In the genomic region with DNA sequence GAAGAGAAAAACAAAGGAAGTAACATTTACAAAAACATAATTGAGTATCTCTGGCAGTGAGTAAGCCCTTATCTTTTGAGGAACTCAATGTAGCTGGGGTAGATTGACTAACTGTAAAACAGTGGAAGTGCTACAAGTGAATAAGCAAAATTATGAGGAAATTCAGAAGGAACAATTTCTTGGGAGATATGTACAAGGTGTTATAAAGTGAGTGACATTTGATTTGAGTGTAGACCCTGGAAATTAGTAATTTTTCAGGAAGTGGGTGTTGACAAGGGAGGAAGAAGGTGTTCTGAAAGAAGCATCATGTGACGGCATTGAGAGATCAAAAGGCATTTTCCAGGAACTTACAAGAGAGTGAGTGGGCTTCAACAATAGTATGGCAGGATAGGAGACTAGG, we compare ENCODE assay signal across 9 cellular contexts. TPM values are rescaled to one million over a fixed set of nuclear protein-coding genes. Genes with fewer than 3 reads are reported as not detected.
DNase-seq lines count a peak whose midpoint lies in the region; ATAC-seq and TF ChIP-seq lines count a peak whose summit lies in the region.
"Had no signal": no experiment of that assay in that cellular context is flagged by ENCODE, and none has a peak within 500 bp of the region (broad histone marks: within the 10 kb centered on the region; RNA-seq: fewer than 3 reads in every experiment).

No MANE protein-coding gene starts in this region.

- peak overlapping the region in 2 of 4 donors; percentile 1 to 5 for H3K4me3 Mint-ChIP-seq in IgD-negative memory B cell
- H3K4me3 Mint-ChIP-seq in memory B cell, result peak overlapping the region; percentile 32

- no peak for TF ChIP-seq CTCF in GM13977 (IDR thresholded peaks at IDR 0.05; ENCODE audit: extremely low read depth, insufficient read depth, missing control alignments)

- in situ Hi-C loops in GM13977 (cut with MboI; ENCODE audit: low pct_unique_long_range_greater_than_20kb, low sequenced_read_pairs, unreplicated experiment), result no loop called here

- H3K27me3 Mint-ChIP-seq in IgD-negative memory B cell (no peaks in the 10 kb centered on the region), memory B cell (no peaks in the 10 kb centered on the region)

- ATAC-seq in activated naive CD4-positive, alpha-beta T cell treated with anti-CD3 and anti-CD28 coated beads, Interleukin-2, amount 50 U/mL, for 72 hours, result peak; percentile 43 to 61
- peak; percentile 31 for ATAC-seq in memory B cell (ENCODE audit: low read depth)

- H3K36me3 Mint-ChIP-seq in IgD-negative memory B cell (peaks cover 13% of the 10 kb centered on the region), memory B cell (peaks cover 26% of the 10 kb centered on the region)
- peaks cover 5 to 34% of the 10 kb centered on the region in 2 donors for H3K36me3 Mint-ChIP-seq in activated naive CD4-positive, alpha-beta T cell treated with anti-CD3 and anti-CD28 coated beads, Interleukin-2, amount 50 U/mL, for 72 hours

- H3K27ac Mint-ChIP-seq in IgD-negative memory B cell, result peak overlapping the region in 2 of 3 donors; percentile 1 to 55
- H3K27ac Mint-ChIP-seq in activated naive CD4-positive, alpha-beta T cell treated with anti-CD3 and anti-CD28 coated beads, Interleukin-2, amount 50 U/mL, for 72 hours, result peak overlapping the region; percentile 66 to 79
- peak overlapping the region; percentile 43 for H3K27ac Mint-ChIP-seq in memory B cell

- DNase-seq in CD1c-positive myeloid dendritic cell (ENCODE audit: extremely low spot score) (peak; percentile 77), memory B cell (ENCODE audit: low spot score in 2 of 2) (no peak), NCI-H187 (lab: John Stamatoyannopoulos, UW) (no peak), NCI-H2107 (lab: John Stamatoyannopoulos, UW) (no peak), GM13977 (ENCODE audit: low spot score) (no peak)
- no peak for DNase-seq in activated naive CD4-positive, alpha-beta T cell treated with anti-CD3 and anti-CD28 coated beads, Interleukin-2, amount 50 U/mL, for 72 hours (ENCODE audit: low spot score in 2 of 2)
- DNase-seq in activated CD8-positive, alpha-beta memory T cell treated with anti-CD3 and anti-CD28 coated beads for 24 hours, result no peak
- DNase-seq: anterior cingulate cortex had no signal

- H3K4me1 Mint-ChIP-seq in IgD-negative memory B cell, result peaks cover 28 to 48% (median 34%) of the 10 kb centered on the region in 3 donors
- H3K4me1 Mint-ChIP-seq in memory B cell, result peaks cover 41% of the 10 kb centered on the region

- H3K9me3 Mint-ChIP-seq in IgD-negative memory B cell, result peaks cover 0 to 5% (median 0%) of the 10 kb centered on the region in 3 donors
- H3K9me3 Mint-ChIP-seq in activated naive CD4-positive, alpha-beta T cell treated with anti-CD3 and anti-CD28 coated beads, Interleukin-2, amount 50 U/mL, for 72 hours, result peaks cover 5% of the 10 kb centered on the region in 2 donors
- peaks cover 3% of the 10 kb centered on the region for H3K9me3 Mint-ChIP-seq in memory B cell

RNA-seq across cellular contexts. Expression of a gene that starts 22.2 kb away (rescaled TPM):
- polyA plus RNA-seq in IgD-negative memory B cell, result 48.4 TPM
- total RNA-seq in activated naive CD4-positive, alpha-beta T cell treated with anti-CD3 and anti-CD28 coated beads, Interleukin-2, amount 50 U/mL, for 72 hours, result 10 to 100 TPM; 55.5 to 87.4 TPM
